In genomic region chr1:173717238-173717637, GRCh38 we compare ENCODE assay signal across 16 cellular contexts. TPM values are rescaled to one million over a fixed set of nuclear protein-coding genes. Genes with fewer than 3 reads are reported as not detected.
DNase-seq lines count a peak whose midpoint lies in the region; ATAC-seq and TF ChIP-seq lines count a peak whose summit lies in the region.
"Had no signal": no experiment of that assay in that cellular context is flagged by ENCODE, and none has a peak within 500 bp of the region (broad histone marks: within the 10 kb centered on the region; RNA-seq: fewer than 3 reads in every experiment).

No MANE protein-coding gene starts in this region.

- no peaks in the 10 kb centered on the region for H3K9me3 ChIP-seq in T-helper 17 cell (ENCODE audit: control insufficient read depth, low read length, poor library complexity, severe bottlenecking)
- H3K9me3 ChIP-seq: transverse colon had no signal

- no peaks in the 10 kb centered on the region for H3K27me3 Mint-ChIP-seq in activated T-cell treated with anti-CD3 and anti-CD28 coated beads, Interleukin-2, amount 50 U/mL, for 72 hours (ENCODE audit: low read depth)
- H3K27me3 Mint-ChIP-seq in T-helper 17 cell, result no peaks in the 10 kb centered on the region
- H3K27me3 Mint-ChIP-seq in type B pancreatic cell, result peaks cover 8% of the 10 kb centered on the region
- H3K27me3 Mint-ChIP-seq: activated naive CD8-positive, alpha-beta T cell treated with anti-CD3 and anti-CD28 coated beads, Interleukin-2, amount 10 ng/mL, durations not matched to agents 7 days and 5 days had no signal

- ATAC-seq in activated T-cell treated with anti-CD3 and anti-CD28 coated beads, Interleukin-2, amount 50 U/mL, for 72 hours (replicated peaks in 1 of 2), result no peak
- ATAC-seq in T-helper 17 cell (no peak), HG03097 (IDR thresholded peaks at IDR 0.05; ENCODE audit: low FRiP score, unreplicated experiment) (no peak), GM21619 (IDR thresholded peaks at IDR 0.05; ENCODE audit: unreplicated experiment) (no peak)
- ATAC-seq: esophagus mucosa had no signal

- H3K36me3 Mint-ChIP-seq in activated T-cell treated with anti-CD3 and anti-CD28 coated beads, Interleukin-2, amount 50 U/mL, for 72 hours (ENCODE audit: insufficient read depth in 2 of 2), result peaks cover 7 to 9% of the 10 kb centered on the region in 2 donors
- H3K36me3 Mint-ChIP-seq in T-helper 17 cell (ENCODE audit: low read depth) (peaks cover 13% of the 10 kb centered on the region), type B pancreatic cell (peaks cover 19% of the 10 kb centered on the region)

- DNase-seq in activated T-cell treated with anti-CD3 and anti-CD28 coated beads, Interleukin-2, amount 50 U/mL, for 72 hours, result no peak
- DNase-seq in activated T-cell treated with anti-CD3 and anti-CD28 coated beads, Interleukin-2, amount 50 U/mL, for 1 hour, result no peak
- DNase-seq in T-helper 17 cell (no peak), kidney glomerular epithelial cell (lab: John Stamatoyannopoulos, UW) (peak; percentile 38), type B pancreatic cell (ENCODE audit: extremely low spot score, unreplicated experiment) (no peak), UCSD-AML1 (lab: John Stamatoyannopoulos, UW; ENCODE audit: unreplicated experiment) (no peak)
- DNase-seq: activated CD8-positive, alpha-beta memory T cell treated with anti-CD3 and anti-CD28 coated beads for 24 hours; activated naive CD8-positive, alpha-beta T cell treated with anti-CD3 and anti-CD28 coated beads, Interleukin-2, amount 10 ng/mL, durations not matched to agents 7 days and 5 days; DMS53; mesendoderm; NCI-H1436 treated with DMSO at 0.1 percent for 48 hours; transverse colon had no signal

- H3K4me3 Mint-ChIP-seq in activated T-cell treated with anti-CD3 and anti-CD28 coated beads, Interleukin-2, amount 50 U/mL, for 72 hours, result peak overlapping the region in 1 of 2 donors; percentile 56
- H3K4me3 Mint-ChIP-seq in T-helper 17 cell (peak overlapping the region; percentile 76), type B pancreatic cell (peak overlapping the region; percentile 53)

- no peak for TF ChIP-seq CTCF in type B pancreatic cell (conservative IDR thresholded peaks at IDR 0.05)

- peak overlapping the region; percentile 89 for H3K27ac Mint-ChIP-seq in activated T-cell treated with anti-CD3 and anti-CD28 coated beads, Interleukin-2, amount 50 U/mL, for 72 hours
- H3K27ac Mint-ChIP-seq in T-helper 17 cell (peak overlapping the region; percentile 62), type B pancreatic cell (no peak overlapping the region)
- H3K27ac Mint-ChIP-seq: activated naive CD8-positive, alpha-beta T cell treated with anti-CD3 and anti-CD28 coated beads, Interleukin-2, amount 10 ng/mL, durations not matched to agents 7 days and 5 days had no signal

- peaks cover 0 to 2% of the 10 kb centered on the region in 2 donors for H3K9me3 Mint-ChIP-seq in activated T-cell treated with anti-CD3 and anti-CD28 coated beads, Interleukin-2, amount 50 U/mL, for 72 hours
- H3K9me3 Mint-ChIP-seq in type B pancreatic cell, result no peaks in the 10 kb centered on the region

- H3K4me1 Mint-ChIP-seq in activated T-cell treated with anti-CD3 and anti-CD28 coated beads, Interleukin-2, amount 50 U/mL, for 72 hours (ENCODE audit: low read depth), result peaks cover 46% of the 10 kb centered on the region
- H3K4me1 Mint-ChIP-seq in T-helper 17 cell (peaks cover 27% of the 10 kb centered on the region), type B pancreatic cell (ENCODE audit: unreplicated experiment) (peaks cover 8% of the 10 kb centered on the region)

RNA-seq across cellular contexts. Expression of gene KLHL20, which starts 2.5 kb away (rescaled TPM):
- 10 to 100 TPM; 19.7 to 22.1 TPM for total RNA-seq in activated T-cell treated with anti-CD3 and anti-CD28 coated beads, Interleukin-2, amount 50 U/mL, for 72 hours
- total RNA-seq in T-helper 17 cell, result 10 to 100 TPM; 24.8 to 32.1 TPM
- total RNA-seq in type B pancreatic cell (ENCODE audit: low replicate concordance), result 22.8 and 23.6 TPM in 2 replicates

RNA-seq across cellular contexts. Expression of gene ANKRD45, which starts 47.6 kb away (rescaled TPM):
- under 1 TPM in 1 of 2 donors, not detected in 1; 0.34 TPM for total RNA-seq in activated T-cell treated with anti-CD3 and anti-CD28 coated beads, Interleukin-2, amount 50 U/mL, for 72 hours
- total RNA-seq in T-helper 17 cell (not detected), type B pancreatic cell (ENCODE audit: low replicate concordance) (0.50 and 3.1 TPM in 2 replicates)
- total RNA-seq: esophagus mucosa, NCI-H460 had no signal
